ENCODE assay signal across 14 cellular contexts in genomic region chr11:94653561-94653960, GRCh38.
DNase-seq lines count a peak whose midpoint lies in the region; ATAC-seq and TF ChIP-seq lines count a peak whose summit lies in the region.
"Had no signal": no experiment of that assay in that cellular context is flagged by ENCODE, and none has a peak within 500 bp of the region (broad histone marks: within the 10 kb centered on the region; RNA-seq: fewer than 3 reads in every experiment).

No MANE protein-coding gene starts in this region.

- no peak overlapping the region for H3K18ac ChIP-seq in H9 (ENCODE audit: insufficient read length, low read depth, low read length)

- H4K8ac ChIP-seq in H9 (replicated peaks; ENCODE audit: insufficient read length, low read depth, low read length) = no peak overlapping the region

- H3K4ac ChIP-seq in H9 (ENCODE audit: low read depth, low read length) = no peak overlapping the region

- H3K9me3 ChIP-seq in H9 (ENCODE audit: control insufficient read depth, low read depth, low read length) (no peaks in the 10 kb centered on the region), iPS-18a (ENCODE audit: control insufficient read depth, low read depth, low read length) (no peaks in the 10 kb centered on the region), ascending aorta (no peaks in the 10 kb centered on the region)

- no peaks in the 10 kb centered on the region for H3K79me1 ChIP-seq in H9 (ENCODE audit: insufficient read depth, low read depth, low read length, poor library complexity, severe bottlenecking)

- CTCF ChIA-PET in WTC11 (lab: Charles Lee) = interaction anchor here (4.4 kb wide), 1 partner anchor 30 kb away, joined by 29 read pairs; no protein-coding TSS in a partner anchor

- H3K4me1 ChIP-seq in H9 (ENCODE audit: insufficient read depth, low read length) = peaks cover 22% of the 10 kb centered on the region; the same call in 1 of the 2 replicates
- H3K4me1 ChIP-seq in iPS-18a (ENCODE audit: control insufficient read depth, low read depth, low read length) = peaks cover 70% of the 10 kb centered on the region
- H3K4me1 ChIP-seq in ascending aorta = no peaks in the 10 kb centered on the region

- H2BK12ac ChIP-seq in H9 (ENCODE audit: insufficient read length, low read depth, low read length) = no peak overlapping the region

- TF ChIP-seq CTCF in H9 (conservative IDR thresholded peaks at IDR 0.05) (no peak), WTC11 (IDR thresholded peaks at IDR 0.05) (no peak), osteocyte (IDR thresholded peaks at IDR 0.05) (no peak), ascending aorta (IDR thresholded peaks at IDR 0.05) (no peak)

- peak overlapping the region; percentile 77 for H3K4me3 ChIP-seq in iPS-18a (ENCODE audit: low read length)
- H3K4me3 ChIP-seq in ascending aorta = no peak overlapping the region
- H3K4me3 ChIP-seq: GM12878 had no signal

- POLR2A ChIA-PET in WTC11 (lab: Charles Lee) = no interaction called here

- intact Hi-C loops in ascending aorta (cut with DNase I) = no loop called here

- H3K4me2 ChIP-seq in H9 (ENCODE audit: insufficient read depth, insufficient read length, low read length) = peak overlapping the region; percentile 72

- peak; percentile 38 for DNase-seq in H9
- DNase-seq in WTC11 (ENCODE audit: low spot score) = no peak
- DNase-seq in osteocyte (ENCODE audit: extremely low spot score, unreplicated experiment) = peak; percentile 53
- no peak for DNase-seq in ascending aorta (ENCODE audit: low spot score in 2 of 2)
- no peak for DNase-seq in activated naive CD8-positive, alpha-beta T cell treated with anti-CD3 and anti-CD28 coated beads for 36 hours
- no peak for DNase-seq in foreskin melanocyte
- DNase-seq: C1 segment of cervical spinal cord; Calu3; CD4-positive, alpha-beta T cell; DMS 273 treated with DMSO at 0.1 percent for 48 hours; H7 had no signal

- H3K14ac ChIP-seq in H9 (ENCODE audit: insufficient read depth, low read length) = no peak overlapping the region

- no peak overlapping the region for H2BK120ac ChIP-seq in H9 (ENCODE audit: low read depth, low read length, poor library complexity, severe bottlenecking)

- H3K9ac ChIP-seq in H9 (ENCODE audit: extremely low read depth, insufficient read length, low read length) (peak overlapping the region; percentile 92), iPS-18a (ENCODE audit: low read length) (no peak overlapping the region)

- no peak overlapping the region for H4K91ac ChIP-seq in H9 (ENCODE audit: insufficient read length, low read depth, low read length)

- no CpG with 5 or more reads among the region's 5 CpGs for WGBS in H9 (ENCODE audit: extremely low coverage, insufficient read length, low lambda C conversion rate)

- no peak overlapping the region for H3T11ph ChIP-seq in H9 (ENCODE audit: low read length)

- H3K36me3 Mint-ChIP-seq in H9 (ENCODE audit: insufficient read depth in 1 of 3, low read depth in 3 of 3) (peaks cover 10 to 56% (median 34%) of the 10 kb centered on the region in 3 experiments; a peak in 6 of 7 replicates), WTC11 (peaks cover 76% of the 10 kb centered on the region), osteocyte (ENCODE audit: unreplicated experiment) (no peaks in the 10 kb centered on the region)
- H3K36me3 Mint-ChIP-seq in activated naive CD8-positive, alpha-beta T cell treated with anti-CD3 and anti-CD28 coated beads for 36 hours = no peaks in the 10 kb centered on the region

- peaks cover 2% of the 10 kb centered on the region; the same call in 1 of the 2 replicates for H3K27me3 Mint-ChIP-seq in H9 (ENCODE audit: low read depth)
- no peaks in the 10 kb centered on the region for H3K27me3 Mint-ChIP-seq in WTC11 (ENCODE audit: low read depth)
- H3K27me3 Mint-ChIP-seq in osteocyte (ENCODE audit: unreplicated experiment) = peaks cover 9% of the 10 kb centered on the region
- peaks cover 9% of the 10 kb centered on the region for H3K27me3 Mint-ChIP-seq in activated naive CD8-positive, alpha-beta T cell treated with anti-CD3 and anti-CD28 coated beads for 36 hours

- ATAC-seq in WTC11 = no peak
- ATAC-seq: GM12878 had no signal

- H3K56ac ChIP-seq in H9 (ENCODE audit: insufficient read length, low read depth, low read length) = no peak overlapping the region

- H3K27ac Mint-ChIP-seq in H9 (peak overlapping the region in 1 of 3 experiments; percentile 43; a peak in 2 of 7 replicates), WTC11 (peak overlapping the region; percentile 75), osteocyte (ENCODE audit: unreplicated experiment) (no peak overlapping the region)
- no peak overlapping the region for H3K27ac Mint-ChIP-seq in activated naive CD8-positive, alpha-beta T cell treated with anti-CD3 and anti-CD28 coated beads for 36 hours
- H3K27ac Mint-ChIP-seq: B cell; CD4-positive, alpha-beta T cell had no signal

- no peak overlapping the region for H2AK5ac ChIP-seq in H9 (ENCODE audit: insufficient read length, low read length)

- H4K20me1 ChIP-seq in H9 (ENCODE audit: control insufficient read depth, insufficient read depth, insufficient read length) = no peaks in the 10 kb centered on the region

- H2BK20ac ChIP-seq in H9 (ENCODE audit: low read depth, low read length, poor library complexity, severe bottlenecking) = no peak overlapping the region

- H3K36me3 ChIP-seq in iPS-18a (ENCODE audit: control insufficient read depth, low read depth, low read length) = peaks cover 35% of the 10 kb centered on the region
- H3K36me3 ChIP-seq in ascending aorta = no peaks in the 10 kb centered on the region

- H3K79me2 ChIP-seq in H9 (ENCODE audit: insufficient read depth, low read length) = peaks cover 17% of the 10 kb centered on the region; the same call in 1 of the 2 replicates

- no peak overlapping the region for H2BK15ac ChIP-seq in H9 (ENCODE audit: low read depth, low read length)

- H3K27me3 ChIP-seq in H9 (ENCODE audit: insufficient read depth, low read length) (no peaks in the 10 kb centered on the region), iPS-18a (ENCODE audit: control insufficient read depth, insufficient read depth, low read length) (no peaks in the 10 kb centered on the region), ascending aorta (no peaks in the 10 kb centered on the region)

- no peak overlapping the region for H2BK5ac ChIP-seq in H9 (ENCODE audit: insufficient read length, low read length)

- H3K23ac ChIP-seq in H9 (ENCODE audit: insufficient read length, low read depth, low read length) = no peak overlapping the region

- H3K23me2 ChIP-seq in H9 (ENCODE audit: insufficient read length, low read depth, low read length, poor library complexity, severe bottlenecking) = no peaks in the 10 kb centered on the region

- H3K9me3 Mint-ChIP-seq in H9 (no peaks in the 10 kb centered on the region; a peak in 2 of 5 replicates), WTC11 (no peaks in the 10 kb centered on the region), osteocyte (ENCODE audit: unreplicated experiment) (no peaks in the 10 kb centered on the region)
- H3K9me3 Mint-ChIP-seq in activated naive CD8-positive, alpha-beta T cell treated with anti-CD3 and anti-CD28 coated beads for 36 hours = no peaks in the 10 kb centered on the region
- H3K9me3 Mint-ChIP-seq: CD4-positive, alpha-beta T cell had no signal

- H4K5ac ChIP-seq in H9 (ENCODE audit: insufficient read length, low read depth, low read length) = no peak overlapping the region

- no peak overlapping the region for H2AFZ ChIP-seq in H9 (ENCODE audit: low read length)

- H3K4me1 Mint-ChIP-seq in H9 (peaks cover 59 to 83% of the 10 kb centered on the region in 2 experiments), WTC11 (peaks cover 93% of the 10 kb centered on the region), osteocyte (ENCODE audit: unreplicated experiment) (peaks cover 11% of the 10 kb centered on the region)
- no peaks in the 10 kb centered on the region for H3K4me1 Mint-ChIP-seq in activated naive CD8-positive, alpha-beta T cell treated with anti-CD3 and anti-CD28 coated beads for 36 hours
- H3K4me1 Mint-ChIP-seq: B cell had no signal

- peak overlapping the region; percentile 9 to 65; a peak in 4 of 5 replicates for H3K4me3 Mint-ChIP-seq in H9
- H3K4me3 Mint-ChIP-seq in WTC11 = peak overlapping the region; percentile 84
- no peak overlapping the region for H3K4me3 Mint-ChIP-seq in osteocyte (ENCODE audit: unreplicated experiment)
- H3K4me3 Mint-ChIP-seq in activated naive CD8-positive, alpha-beta T cell treated with anti-CD3 and anti-CD28 coated beads for 36 hours = no peak overlapping the region
- H3K4me3 Mint-ChIP-seq: B cell; CD4-positive, alpha-beta T cell had no signal

- H3K27ac ChIP-seq in H9 (ENCODE audit: insufficient read length, low read depth, low read length) (peak overlapping the region; percentile 83), iPS-18a (ENCODE audit: low read length) (no peak overlapping the region), ascending aorta (no peak overlapping the region)

TF ChIP-seq in WTC11, 78 proteins besides CTCF, POLR2A, EP300 and RAD21:
- TF ChIP-seq MXD4 (CRISPR knock-in tag; IDR thresholded peaks at IDR 0.05; ENCODE audit: borderline replicate concordance) (no peak), PRRX2 (CRISPR knock-in tag; IDR thresholded peaks at IDR 0.05) (0 out of 2 replicates have a peak, but pooled peaks have one; percentile 1)

Comparison
In these comparisons a context has a peak if more than half of its experiments do, and no peak if none do; other contexts are left out.
1. DNase-seq: peak in H9 (single experiment) and osteocyte (single experiment); none in WTC11 (single experiment), ascending aorta (0 of 2), activated naive CD8-positive, alpha-beta T cell treated with anti-CD3 and anti-CD28 coated beads for 36 hours (single experiment) and foreskin melanocyte (single experiment).
2. H3K4me3 Mint-ChIP-seq: peak in H9 (2 of 2) and WTC11 (single experiment); none in osteocyte (single experiment) and activated naive CD8-positive, alpha-beta T cell treated with anti-CD3 and anti-CD28 coated beads for 36 hours (single experiment).